In the genomic region with DNA sequence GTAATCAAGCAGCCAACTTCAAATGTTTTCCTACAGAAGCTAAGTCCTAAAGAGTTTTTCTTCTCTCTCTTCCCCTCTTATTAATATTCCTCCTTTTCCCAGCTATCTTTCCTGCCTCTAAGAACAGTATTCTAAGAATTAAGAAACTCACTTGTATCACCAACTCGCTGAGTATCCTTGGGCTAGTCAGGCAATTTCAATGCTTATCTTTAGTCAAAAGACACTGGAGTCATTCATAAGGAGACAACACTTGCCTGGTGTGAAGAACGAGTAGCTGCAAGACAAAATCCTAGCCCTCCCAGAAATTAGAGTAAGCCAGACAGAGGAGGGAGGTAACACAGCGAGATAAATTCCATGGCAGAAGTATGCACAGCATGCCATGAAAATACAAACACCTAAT, we compare ENCODE assay signal across 12 cellular contexts. TPM values are rescaled to one million over a fixed set of nuclear protein-coding genes. Genes with fewer than 3 reads are reported as not detected.
DNase-seq lines count a peak whose midpoint lies in the region; ATAC-seq and TF ChIP-seq lines count a peak whose summit lies in the region.
"Had no signal": no experiment of that assay in that cellular context is flagged by ENCODE, and none has a peak within 500 bp of the region (broad histone marks: within the 10 kb centered on the region; RNA-seq: fewer than 3 reads in every experiment).

No MANE protein-coding gene starts in this region.

- H3K4me1 Mint-ChIP-seq in stimulated activated naive CD8-positive, alpha-beta T cell treated with anti-CD3 and anti-CD28 coated beads, Interleukin-15, Interleukin-2, amounts not matched to agents 100 ng/mL and 50 ng/mL, for 24 hours (ENCODE audit: low read depth), result peaks cover 79% of the 10 kb centered on the region
- H3K4me1 Mint-ChIP-seq in endothelial cell (ENCODE audit: unreplicated experiment) (peaks cover 61% of the 10 kb centered on the region), GM23338 (peaks cover 48% of the 10 kb centered on the region)

- H3K27me3 ChIP-seq in osteoblast (ENCODE audit: insufficient read depth, low read length), result no peaks in the 10 kb centered on the region
- no peaks in the 10 kb centered on the region for H3K27me3 ChIP-seq in vagina
- no peaks in the 10 kb centered on the region for H3K27me3 ChIP-seq in GM23338 (ENCODE audit: insufficient read depth)

- H3K4me3 Mint-ChIP-seq in stimulated activated naive CD8-positive, alpha-beta T cell treated with anti-CD3 and anti-CD28 coated beads, Interleukin-15, Interleukin-2, amounts not matched to agents 100 ng/mL and 50 ng/mL, for 24 hours, result no peak overlapping the region
- H3K4me3 Mint-ChIP-seq in endothelial cell (ENCODE audit: unreplicated experiment) (no peak overlapping the region), GM23338 (no peak overlapping the region)

- TF ChIP-seq POLR2A in vagina (IDR thresholded peaks at IDR 0.05), result no peak

- no peaks in the 10 kb centered on the region for H3K9me3 ChIP-seq in osteoblast (ENCODE audit: low read depth, low read length)
- no peaks in the 10 kb centered on the region for H3K9me3 ChIP-seq in vagina

- no peaks in the 10 kb centered on the region for H3K27me3 Mint-ChIP-seq in stimulated activated naive CD8-positive, alpha-beta T cell treated with anti-CD3 and anti-CD28 coated beads, Interleukin-15, Interleukin-2, amounts not matched to agents 100 ng/mL and 50 ng/mL, for 24 hours
- H3K27me3 Mint-ChIP-seq in endothelial cell (ENCODE audit: unreplicated experiment) (peaks cover 6% of the 10 kb centered on the region), GM23338 (ENCODE audit: insufficient read depth, low read depth, poor library complexity) (peaks cover 5% of the 10 kb centered on the region)

- DNase-seq in stimulated activated naive CD8-positive, alpha-beta T cell treated with anti-CD3 and anti-CD28 coated beads, Interleukin-15, Interleukin-2, amounts not matched to agents 100 U/mL and 50 U/mL, for 24 hours, result no peak
- no peak for DNase-seq in endothelial cell (ENCODE audit: low spot score)
- DNase-seq in osteoblast (ENCODE audit: insufficient read length, low spot score, missing footprints), result no peak
- no peak for DNase-seq in vagina (ENCODE audit: extremely low spot score in 2 of 2)
- no peak for DNase-seq in NCI-H2081 treated with DMSO at 0.1 percent for 48 hours (lab: John Stamatoyannopoulos, UW)
- no peak for DNase-seq in SW480 (ENCODE audit: low spot score)
- DNase-seq in GM23338 (ENCODE audit: low spot score), result no peak
- DNase-seq: AML-193, caudate nucleus, left colon, NCI-H446 had no signal

- H3K4me2 ChIP-seq in osteoblast (ENCODE audit: insufficient read depth, low read length) (peak overlapping the region; percentile 13), GM23338 (no peak overlapping the region)

- peak overlapping the region; percentile 28 for H3K27ac Mint-ChIP-seq in stimulated activated naive CD8-positive, alpha-beta T cell treated with anti-CD3 and anti-CD28 coated beads, Interleukin-15, Interleukin-2, amounts not matched to agents 100 ng/mL and 50 ng/mL, for 24 hours
- H3K27ac Mint-ChIP-seq in endothelial cell (ENCODE audit: unreplicated experiment), result peak overlapping the region; percentile 32
- H3K27ac Mint-ChIP-seq in GM23338, result no peak overlapping the region

- peaks cover 8% of the 10 kb centered on the region for H3K36me3 Mint-ChIP-seq in stimulated activated naive CD8-positive, alpha-beta T cell treated with anti-CD3 and anti-CD28 coated beads, Interleukin-15, Interleukin-2, amounts not matched to agents 100 ng/mL and 50 ng/mL, for 24 hours (ENCODE audit: low read depth)
- H3K36me3 Mint-ChIP-seq in endothelial cell (ENCODE audit: low read depth, unreplicated experiment) (peaks cover 12% of the 10 kb centered on the region), GM23338 (ENCODE audit: low read depth) (no peaks in the 10 kb centered on the region)

- H4K20me1 ChIP-seq in osteoblast (ENCODE audit: insufficient read depth, low read length) (peaks cover 44% of the 10 kb centered on the region), GM23338 (replicated peaks; ENCODE audit: insufficient read depth) (peaks cover 36% of the 10 kb centered on the region)

- H3K36me3 ChIP-seq in osteoblast (ENCODE audit: insufficient read depth, low read length) (no peaks in the 10 kb centered on the region), vagina (no peaks in the 10 kb centered on the region), GM23338 (ENCODE audit: insufficient read depth) (no peaks in the 10 kb centered on the region)

- no peak overlapping the region for H3K4me3 ChIP-seq in osteoblast (ENCODE audit: insufficient read depth, low read length)
- no peak overlapping the region for H3K4me3 ChIP-seq in vagina
- no peak overlapping the region for H3K4me3 ChIP-seq in GM23338

- H3K27ac ChIP-seq in osteoblast (ENCODE audit: low read depth, low read length), result peak overlapping the region; percentile 35
- peak overlapping the region; percentile 1 for H3K27ac ChIP-seq in vagina
- H3K27ac ChIP-seq in GM23338 (ENCODE audit: low read depth), result no peak overlapping the region

- intact Hi-C loops in vagina (cut with DNase I), result no loop called here

- TF ChIP-seq CTCF in endothelial cell (IDR thresholded peaks at IDR 0.05; ENCODE audit: unreplicated experiment), result no peak
- no peak for TF ChIP-seq CTCF in osteoblast (IDR thresholded peaks at IDR 0.05; ENCODE audit: extremely low read depth, low read depth, low read length)
- TF ChIP-seq CTCF in vagina (IDR thresholded peaks at IDR 0.05), result no peak
- TF ChIP-seq CTCF in GM23338 (conservative IDR thresholded peaks at IDR 0.05; ENCODE audit: low read depth in 2 of 2), result no peak

- ATAC-seq in stimulated activated naive CD8-positive, alpha-beta T cell treated with anti-CD3 and anti-CD28 coated beads, Interleukin-15, Interleukin-2, amounts not matched to agents 100 U/mL and 50 U/mL, for 24 hours, result no peak
- no peak for ATAC-seq in GM23338

- H3K79me2 ChIP-seq in osteoblast (ENCODE audit: insufficient read depth, low read length) (peaks cover 100% of the 10 kb centered on the region), GM23338 (replicated peaks; ENCODE audit: insufficient read depth) (peaks cover 100% of the 10 kb centered on the region)

- H3K9me3 Mint-ChIP-seq in stimulated activated naive CD8-positive, alpha-beta T cell treated with anti-CD3 and anti-CD28 coated beads, Interleukin-15, Interleukin-2, amounts not matched to agents 100 ng/mL and 50 ng/mL, for 24 hours, result no peaks in the 10 kb centered on the region
- H3K9me3 Mint-ChIP-seq in endothelial cell (ENCODE audit: unreplicated experiment) (no peaks in the 10 kb centered on the region), GM23338 (no peaks in the 10 kb centered on the region)

- peaks cover 59% of the 10 kb centered on the region for H3K4me1 ChIP-seq in osteoblast (ENCODE audit: insufficient read depth, low read length)
- H3K4me1 ChIP-seq in vagina, result peaks cover 92% of the 10 kb centered on the region
- H3K4me1 ChIP-seq in GM23338 (ENCODE audit: insufficient read depth), result peaks cover 40% of the 10 kb centered on the region

- H3K9me2 ChIP-seq in GM23338 (ENCODE audit: insufficient read depth), result no peaks in the 10 kb centered on the region

- no peaks in the 10 kb centered on the region for H3F3A ChIP-seq in GM23338 (replicated peaks; ENCODE audit: low read depth)

- H2AFZ ChIP-seq in osteoblast (ENCODE audit: low read length) (no peak overlapping the region), GM23338 (no peak overlapping the region)

TF ChIP-seq in GM23338, 12 proteins besides CTCF, POLR2A, EP300 and RAD21 (continues in another document):
- no peak for TF ChIP-seq ZNF114 (CRISPR knock-in tag; IDR thresholded peaks at IDR 0.05)
- no peak for TF ChIP-seq REST (IDR thresholded peaks at IDR 0.05; ENCODE audit: unreplicated experiment)

RNA-seq across cellular contexts. Expression of gene VGLL4, which starts 10.7 kb away (rescaled TPM):
- 120 TPM for total RNA-seq in endothelial cell (ENCODE audit: unreplicated experiment)
- 58.0 and 68.8 TPM in 2 replicates for total RNA-seq in osteoblast
- 99.4 TPM for total RNA-seq in vagina
- 39.1 and 45.9 TPM in 2 replicates for total RNA-seq in GM23338 (2014; rRNA removed; shearing (Covaris generic))
- 20.8 and 23.2 TPM in 2 replicates for polyA plus RNA-seq in GM23338 (2016; fragmentation: Nextera tagmentation; extraction: Ambion mirVana)
